Comparison of ENCODE assay signal across 7 cellular contexts in the genomic region with DNA sequence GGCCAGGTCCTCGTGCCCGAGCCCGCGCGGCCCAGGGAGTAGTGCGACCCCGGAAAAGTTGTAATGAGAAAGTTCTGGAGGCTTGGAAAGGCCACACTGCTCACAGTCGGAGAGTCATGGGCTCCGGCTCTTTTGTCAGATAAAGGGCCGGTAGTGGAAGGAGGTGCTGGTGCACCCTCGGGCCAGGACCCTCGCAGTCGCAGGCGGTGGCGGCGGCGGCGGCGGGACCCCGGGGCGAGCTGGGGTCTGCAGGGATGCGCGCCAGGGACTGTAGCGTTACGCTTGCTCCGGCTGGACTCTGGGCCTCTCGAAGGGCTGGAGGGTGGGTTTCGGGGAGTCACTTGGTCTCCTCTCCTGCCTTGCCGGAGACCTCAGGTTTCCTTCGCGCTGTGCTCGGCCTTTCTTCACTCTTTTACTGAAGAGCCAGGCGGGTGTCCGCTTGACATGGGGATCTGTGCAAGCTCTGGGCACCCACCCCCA.
DNase-seq lines count a peak whose midpoint lies in the region; ATAC-seq and TF ChIP-seq lines count a peak whose summit lies in the region.

No MANE protein-coding gene starts in this region.

- no peaks in the 10 kb centered on the region for H3K36me3 Mint-ChIP-seq in activated naive CD8-positive, alpha-beta T cell
- H3K36me3 Mint-ChIP-seq in stimulated activated effector memory CD8-positive, alpha-beta T cell treated with anti-CD3 and anti-CD28 coated beads, Interleukin-12 subunit alpha, Interleukin-12 subunit beta, amount 100 ng/mL, for 72 hours, result peaks cover 6% of the 10 kb centered on the region

- peak overlapping the region; percentile 93 for H3K4me3 Mint-ChIP-seq in activated naive CD8-positive, alpha-beta T cell
- H3K4me3 Mint-ChIP-seq in stimulated activated effector memory CD8-positive, alpha-beta T cell treated with anti-CD3 and anti-CD28 coated beads, Interleukin-12 subunit alpha, Interleukin-12 subunit beta, amount 100 ng/mL, for 72 hours, result peak overlapping the region; percentile 86

- H3K4me1 Mint-ChIP-seq in activated naive CD8-positive, alpha-beta T cell (ENCODE audit: low read depth), result peaks cover 35% of the 10 kb centered on the region
- peaks cover 35% of the 10 kb centered on the region for H3K4me1 Mint-ChIP-seq in stimulated activated effector memory CD8-positive, alpha-beta T cell treated with anti-CD3 and anti-CD28 coated beads, Interleukin-12 subunit alpha, Interleukin-12 subunit beta, amount 100 ng/mL, for 72 hours

- ATAC-seq in HG03159 (IDR thresholded peaks at IDR 0.05; ENCODE audit: unreplicated experiment) (peak; percentile 3), GM21825 (IDR thresholded peaks at IDR 0.05; ENCODE audit: unreplicated experiment) (no peak)
- no peak for ATAC-seq in stimulated activated effector memory CD8-positive, alpha-beta T cell treated with anti-CD3 and anti-CD28 coated beads, Interleukin-12 subunit alpha, Interleukin-12 subunit beta, amount 100 ng/mL, for 72 hours

- no peaks in the 10 kb centered on the region for H3K9me3 ChIP-seq in iPS-18c (ENCODE audit: control insufficient read depth, insufficient read depth, low read length)

- no peak overlapping the region for H3K27ac Mint-ChIP-seq in activated naive CD8-positive, alpha-beta T cell
- no peak overlapping the region for H3K27ac Mint-ChIP-seq in stimulated activated effector memory CD8-positive, alpha-beta T cell treated with anti-CD3 and anti-CD28 coated beads, Interleukin-12 subunit alpha, Interleukin-12 subunit beta, amount 100 ng/mL, for 72 hours

- H3K27me3 Mint-ChIP-seq in activated naive CD8-positive, alpha-beta T cell, result peaks cover 35% of the 10 kb centered on the region

- peak overlapping the region; percentile 55 for H3K4me3 ChIP-seq in iPS-18c (ENCODE audit: insufficient read depth, low read depth, low read length)

- H3K9me3 Mint-ChIP-seq in activated naive CD8-positive, alpha-beta T cell (ENCODE audit: low read depth), result no peaks in the 10 kb centered on the region
- no peaks in the 10 kb centered on the region for H3K9me3 Mint-ChIP-seq in stimulated activated effector memory CD8-positive, alpha-beta T cell treated with anti-CD3 and anti-CD28 coated beads, Interleukin-12 subunit alpha, Interleukin-12 subunit beta, amount 100 ng/mL, for 72 hours

- DNase-seq in stimulated activated effector memory CD8-positive, alpha-beta T cell treated with anti-CD3 and anti-CD28 coated beads, Interleukin-12 subunit alpha, Interleukin-12 subunit beta, amount 100 ng/mL, for 72 hours (ENCODE audit: low spot score in 2 of 2), result peak in 1 of 2 donors; percentile 9
- DNase-seq in NCI-H2029 treated with DMSO at 0.1 percent for 48 hours (lab: John Stamatoyannopoulos, UW) (no peak), erythroblast (lab: John Stamatoyannopoulos, UW) (no peak)

- no peak for TF ChIP-seq POLR2A in erythroblast (IDR thresholded peaks at IDR 0.05; ENCODE audit: low read length)
